Comparison of ENCODE assay signal across 12 cellular contexts in genomic region chr9:75085640-75086039, GRCh38. TPM values are rescaled to one million over a fixed set of nuclear protein-coding genes. Genes with fewer than 3 reads are reported as not detected.
DNase-seq lines count a peak whose midpoint lies in the region; ATAC-seq and TF ChIP-seq lines count a peak whose summit lies in the region.
"Had no signal": no experiment of that assay in that cellular context is flagged by ENCODE, and none has a peak within 500 bp of the region (broad histone marks: within the 10 kb centered on the region; RNA-seq: fewer than 3 reads in every experiment).

No MANE protein-coding gene starts in this region.

- no peaks in the 10 kb centered on the region for H3K9me2 ChIP-seq in GM23338 (ENCODE audit: insufficient read depth)

- H3K27me3 Mint-ChIP-seq in GM23338 (ENCODE audit: insufficient read depth, low read depth, poor library complexity) = peaks cover 4% of the 10 kb centered on the region

- no peak overlapping the region for H3K4me3 Mint-ChIP-seq in GM23338

- no peak overlapping the region for H3K4me3 ChIP-seq in GM23338
- no peak overlapping the region for H3K4me3 ChIP-seq in skeletal muscle satellite cell (ENCODE audit: low read length)

- no peak for DNase-seq in GM23338 (ENCODE audit: low spot score)
- peak; percentile 30 for DNase-seq in RPMI8226
- DNase-seq in epithelial cell of prostate (ENCODE audit: low read depth, low spot score) = peak; percentile 73
- no peak for DNase-seq in NCI-H446 (lab: John Stamatoyannopoulos, UW)
- no peak for DNase-seq in NCI-H2227 (lab: John Stamatoyannopoulos, UW; ENCODE audit: unreplicated experiment)
- no peak for DNase-seq in T1000 (lab: John Stamatoyannopoulos, UW)
- DNase-seq: Calu3, KG1, kidney glomerular epithelial cell, pancreas had no signal

- no peak overlapping the region for H3K9ac ChIP-seq in skeletal muscle satellite cell (ENCODE audit: low read depth, low read length)

- H3K79me2 ChIP-seq in GM23338 (replicated peaks; ENCODE audit: insufficient read depth) = peaks cover 6% of the 10 kb centered on the region

- no peak for ATAC-seq in GM23338
- ATAC-seq: HCT116, pancreas had no signal

- no peaks in the 10 kb centered on the region; the same call in 2 of the 3 replicates for H3K9me3 Mint-ChIP-seq in GM23338

- peaks cover 33% of the 10 kb centered on the region for H3K4me1 Mint-ChIP-seq in GM23338

- H4K20me1 ChIP-seq in GM23338 (replicated peaks; ENCODE audit: insufficient read depth) = 0 out of 2 replicates have a peak, but pooled peaks cover 7% of the 10 kb centered on the region

- H3K36me3 ChIP-seq in GM23338 (ENCODE audit: insufficient read depth) (no peaks in the 10 kb centered on the region), skeletal muscle satellite cell (ENCODE audit: insufficient read depth, low read length) (peaks cover 10% of the 10 kb centered on the region)

- no peak for TF ChIP-seq CTCF in GM23338 (conservative IDR thresholded peaks at IDR 0.05; ENCODE audit: low read depth in 2 of 2)

- H3F3A ChIP-seq in GM23338 (replicated peaks; ENCODE audit: low read depth) = no peaks in the 10 kb centered on the region

- H3K4me2 ChIP-seq in GM23338 = 0 out of 2 replicates have a peak overlapping the region, but pooled peaks have one; percentile 71
- peak overlapping the region; percentile 79 for H3K4me2 ChIP-seq in skeletal muscle satellite cell (ENCODE audit: low read length)

- H3K4me1 ChIP-seq in GM23338 (ENCODE audit: insufficient read depth) = peaks cover 29% of the 10 kb centered on the region
- peaks cover 17% of the 10 kb centered on the region for H3K4me1 ChIP-seq in skeletal muscle satellite cell (ENCODE audit: control insufficient read depth, insufficient read depth, low read length)

- no peak overlapping the region for H3K27ac ChIP-seq in GM23338 (ENCODE audit: low read depth)
- H3K27ac ChIP-seq in epithelial cell of prostate = peak overlapping the region; percentile 97

- H3K27me3 ChIP-seq in GM23338 (ENCODE audit: insufficient read depth) = peaks cover 5% of the 10 kb centered on the region; the same call in 1 of the 2 replicates
- H3K27me3 ChIP-seq in skeletal muscle satellite cell (ENCODE audit: control insufficient read depth, insufficient read depth, low read length) = no peaks in the 10 kb centered on the region
- H3K27me3 ChIP-seq: pancreas had no signal

- peaks cover 2% of the 10 kb centered on the region; the same call in 1 of the 3 replicates for H3K36me3 Mint-ChIP-seq in GM23338 (ENCODE audit: low read depth)

- H3K9me3 ChIP-seq in skeletal muscle satellite cell (replicated peaks; ENCODE audit: low read length) = no peaks in the 10 kb centered on the region
- H3K9me3 ChIP-seq: pancreas had no signal

- H3K27ac Mint-ChIP-seq in GM23338 = no peak overlapping the region

- H2AFZ ChIP-seq in GM23338 = no peak overlapping the region

TF ChIP-seq in GM23338, 12 proteins besides CTCF, POLR2A, EP300 and RAD21 (continues in another document):
- TF ChIP-seq REST (IDR thresholded peaks at IDR 0.05; ENCODE audit: unreplicated experiment) (no peak), EZH2phosphoT487 (IDR thresholded peaks at IDR 0.05; ENCODE audit: unreplicated experiment) (no peak), ZNF462 (CRISPR knock-in tag; IDR thresholded peaks at IDR 0.05) (no peak), NANOG (IDR thresholded peaks at IDR 0.05; ENCODE audit: borderline replicate concordance) (no peak)

RNA-seq across cellular contexts. Expression of gene NMRK1, which starts 2.3 kb away (rescaled TPM):
- 6.2 and 9.6 TPM in 2 replicates for total RNA-seq in GM23338 (2014; rRNA removed; shearing (Covaris generic))
- 12.5 and 15.8 TPM in 2 replicates for polyA plus RNA-seq in GM23338 (2016; fragmentation: Nextera tagmentation; extraction: Ambion mirVana)
- total RNA-seq in skeletal muscle satellite cell (2012; rRNA removed) = 6.3 and 11.8 TPM in 2 replicates

RNA-seq across cellular contexts. Expression of gene OSTF1, which starts 2.7 kb away (rescaled TPM):
- total RNA-seq in GM23338 (2014; rRNA removed; shearing (Covaris generic)) = 15.6 and 22.8 TPM in 2 replicates
- 20.9 and 24.0 TPM in 2 replicates for polyA plus RNA-seq in GM23338 (2016; fragmentation: Nextera tagmentation; extraction: Ambion mirVana)
- total RNA-seq in skeletal muscle satellite cell (2012; rRNA removed) = 31.4 and 38.9 TPM in 2 replicates

RNA-seq across cellular contexts. Expression of gene CARNMT1, which starts 57.5 kb away (rescaled TPM):
- 54.5 and 64.0 TPM in 2 replicates for total RNA-seq in GM23338 (2014; rRNA removed; shearing (Covaris generic))
- polyA plus RNA-seq in GM23338 (2016; fragmentation: Nextera tagmentation; extraction: Ambion mirVana) = 22.6 and 26.9 TPM in 2 replicates
- total RNA-seq in skeletal muscle satellite cell (2012; rRNA removed) = 34.1 and 40.6 TPM in 2 replicates

Comparison
In these comparisons a context has a peak if more than half of its experiments do, and no peak if none do; other contexts are left out.
1. DNase-seq: peak in RPMI8226 (single experiment) and epithelial cell of prostate (single experiment); none in GM23338 (single experiment), NCI-H446 (0 of 2), NCI-H2227 (single experiment) and T1000 (single experiment).